Comparison of ENCODE assay signal across 8 cellular contexts in genomic region chr9:87725900-87726709, GRCh38. TPM values are rescaled to one million over a fixed set of nuclear protein-coding genes. Genes with fewer than 3 reads are reported as not detected.
DNase-seq lines count a peak whose midpoint lies in the region; ATAC-seq, FAIRE-seq and TF ChIP-seq lines count a peak whose summit lies in the region.

TSS of gene CTSL (plus strand) at chr9:87726119. CDS start at chr9:87727604, 1,485 bp downstream.

- H3K9me3 ChIP-seq in T-helper 17 cell (ENCODE audit: control insufficient read depth, low read length, poor library complexity, severe bottlenecking) = no peaks in the 10 kb centered on the region
- H3K9me3 ChIP-seq in parathyroid adenoma (ENCODE audit: control insufficient read depth, low read length) = no peaks in the 10 kb centered on the region
- H3K9me3 ChIP-seq in upper lobe of right lung = no peaks in the 10 kb centered on the region

- H3K36me3 Mint-ChIP-seq in T-helper 17 cell (ENCODE audit: low read depth) = peaks cover 8% of the 10 kb centered on the region

- H3K4me1 ChIP-seq in KMS-11 (ENCODE audit: low read depth, poor library complexity, severe bottlenecking) (peaks cover 26% of the 10 kb centered on the region), parathyroid adenoma (no peaks in the 10 kb centered on the region), upper lobe of right lung (peaks cover 15% of the 10 kb centered on the region)

- intact Hi-C loops in left ventricle myocardium superior (cut with micrococcal nuclease) (no loop called here), upper lobe of right lung (cut with DNase I) (no loop called here)

- peak within 1 kb of the TSS; percentile 96 for H2AFZ ChIP-seq in KMS-11 (ENCODE audit: low read depth)
- H2AFZ ChIP-seq in parathyroid adenoma = peak within 1 kb of the TSS; percentile 96

- peak within 1 kb of the TSS; percentile 41 for H3K27ac ChIP-seq in KMS-11
- peak within 1 kb of the TSS; percentile 91 for H3K27ac ChIP-seq in parathyroid adenoma
- H3K27ac ChIP-seq in upper lobe of right lung = peak within 1 kb of the TSS; percentile 95

- no peak for DNase-seq in D721Med (ENCODE audit: insufficient read length, low spot score)
- DNase-seq in T-helper 17 cell = peak in 2 of 3 donors; percentile 17 to 19
- DNase-seq in astrocyte of the hippocampus (ENCODE audit: low read depth, low spot score) = peak; percentile 89
- DNase-seq in left ventricle myocardium superior = peak; percentile 98
- peak; percentile 95 for DNase-seq in upper lobe of right lung
- DNase-seq in DMS153 treated with DMSO at 0.1 percent for 48 hours (lab: John Stamatoyannopoulos, UW; ENCODE audit: unreplicated experiment) = no peak

- H3K4me1 Mint-ChIP-seq in T-helper 17 cell = peaks cover 10% of the 10 kb centered on the region

- H3K27ac Mint-ChIP-seq in T-helper 17 cell = peak within 1 kb of the TSS; percentile 93

- peaks cover 5% of the 10 kb centered on the region for H3K27me3 Mint-ChIP-seq in T-helper 17 cell

- H3K79me2 ChIP-seq in KMS-11 (ENCODE audit: insufficient read depth, low read depth) (no peaks in the 10 kb centered on the region), parathyroid adenoma (no peaks in the 10 kb centered on the region)

- ATAC-seq in T-helper 17 cell (peak; percentile 86), left ventricle myocardium superior (peak; percentile 98), upper lobe of right lung (peak; percentile 95)

- peak within 1 kb of the TSS; percentile 96 for H3K4me3 Mint-ChIP-seq in T-helper 17 cell

- peak within 1 kb of the TSS; percentile 72 for H3K9ac ChIP-seq in KMS-11
- H3K9ac ChIP-seq in parathyroid adenoma = peak within 1 kb of the TSS; percentile 87

- TF ChIP-seq CTCF in D721Med (IDR thresholded peaks at IDR 0.05; ENCODE audit: insufficient read depth, missing control alignments) (peak; percentile 36), KMS-11 (conservative IDR thresholded peaks at IDR 0.05; ENCODE audit: low read depth, low read length) (no peak), parathyroid adenoma (IDR thresholded peaks at IDR 0.05) (peak; percentile 25), upper lobe of right lung (IDR thresholded peaks at IDR 0.05) (peak; percentile 32)

- H3K4me2 ChIP-seq in KMS-11 (peak within 1 kb of the TSS; percentile 77), parathyroid adenoma (ENCODE audit: low read length) (peak within 1 kb of the TSS; percentile 79)

- H3K27me3 ChIP-seq in KMS-11 (ENCODE audit: insufficient read depth, low read depth) (no peaks in the 10 kb centered on the region), parathyroid adenoma (ENCODE audit: control insufficient read depth, insufficient read depth, low read length) (no peaks in the 10 kb centered on the region), upper lobe of right lung (no peaks in the 10 kb centered on the region)

- no peak within 1 kb of the TSS for H3K4me3 ChIP-seq in KMS-11 (IDR thresholded peaks at IDR 0.05; ENCODE audit: insufficient read depth, low read depth, low read length)
- H3K4me3 ChIP-seq in parathyroid adenoma (ENCODE audit: low read depth, low read length) = peak within 1 kb of the TSS; percentile 80
- peak within 1 kb of the TSS; percentile 82 for H3K4me3 ChIP-seq in upper lobe of right lung

- H4K20me1 ChIP-seq in KMS-11 (ENCODE audit: insufficient read depth) = no peaks in the 10 kb centered on the region

- H3K36me3 ChIP-seq in KMS-11 (ENCODE audit: insufficient read depth) = no peaks in the 10 kb centered on the region
- H3K36me3 ChIP-seq in parathyroid adenoma (ENCODE audit: control insufficient read depth, insufficient read depth, low read length) = no peaks in the 10 kb centered on the region
- peaks cover 34% of the 10 kb centered on the region for H3K36me3 ChIP-seq in upper lobe of right lung

- no peak for FAIRE-seq in D721Med (lab: Jason Lieb, UNC)

RNA-seq across cellular contexts. Expression of gene CTSL, which starts in this region (rescaled TPM):
- total RNA-seq in T-helper 17 cell = 1 to 10 TPM; 3.4 to 4.0 TPM
- total RNA-seq in left ventricle myocardium superior = 135 TPM
- 146 TPM for total RNA-seq in upper lobe of right lung

Comparison
In these comparisons a context has a peak if more than half of its experiments do, and no peak if none do; other contexts are left out.
1. RNA of gene CTSL (total RNA-seq): 146 TPM in upper lobe of right lung (single experiment) and 135 TPM in left ventricle myocardium superior (single experiment); 3.4 to 4.0 TPM in T-helper 17 cell; every median in the first group is over 10 times any median in the second.
2. DNase-seq: peak in T-helper 17 cell (2 of 3), astrocyte of the hippocampus (single experiment), left ventricle myocardium superior (single experiment) and upper lobe of right lung (single experiment); none in D721Med (single experiment) and DMS153 treated with DMSO at 0.1 percent for 48 hours (single experiment).
3. H3K27ac ChIP-seq: peak in every context shown above with its lines; median percentile 95 in upper lobe of right lung; 91 in parathyroid adenoma; 41 in KMS-11.
4. Peak in every context shown above with its lines, with median percentiles within 50 percentile points of each other: ATAC-seq.